Comparison of ENCODE assay signal across 1 cellular context in the genomic region with DNA sequence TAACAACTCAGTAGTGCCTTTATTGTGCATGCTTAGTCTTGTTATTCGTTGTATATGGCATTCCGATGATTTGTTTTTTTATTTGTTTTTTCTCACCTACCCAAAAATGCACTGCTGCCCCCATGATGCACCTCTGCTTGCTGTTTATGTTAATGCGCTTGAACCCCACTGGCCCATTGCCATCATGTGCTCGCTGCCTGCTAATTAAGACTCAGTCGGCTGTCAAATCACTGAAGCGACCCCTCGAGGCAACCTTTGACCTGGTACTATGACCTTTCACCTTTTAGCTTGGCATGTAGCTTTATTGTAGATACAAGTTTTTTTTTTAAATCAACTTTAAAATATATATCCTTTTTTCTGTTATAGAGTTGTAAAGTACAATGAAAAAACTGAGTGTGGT.
TF ChIP-seq lines count a peak whose summit lies in the region.

No MANE protein-coding gene starts in this region.

TF ChIP-seq in GM12878, 131 proteins besides CTCF, POLR2A, EP300 and RAD21:
- TF ChIP-seq REST (IDR thresholded peaks at IDR 0.05; ENCODE audit: low read depth, low read length) (no peak), SPI1 (IDR thresholded peaks at IDR 0.05; ENCODE audit: borderline replicate concordance, insufficient read depth, low read depth, low read length) (no peak), LARP7 (IDR thresholded peaks at IDR 0.05) (no peak), RBBP5 (conservative IDR thresholded peaks at IDR 0.05) (no peak), E4F1 (IDR thresholded peaks at IDR 0.05; ENCODE audit: borderline replicate concordance, partially characterized antibody) (no peak), SREBF1 (IDR thresholded peaks at IDR 0.05; ENCODE audit: low read length) (no peak), MXI1 (IDR thresholded peaks at IDR 0.05; ENCODE audit: low read depth, low read length) (no peak), CHD4 (IDR thresholded peaks at IDR 0.05) (no peak), USF2 (IDR thresholded peaks at IDR 0.05; ENCODE audit: borderline replicate concordance, low read depth, low read length) (no peak), SUZ12 (IDR thresholded peaks at IDR 0.05; ENCODE audit: unreplicated experiment) (no peak), FOXK2 (IDR thresholded peaks at IDR 0.05) (no peak), NFIC (IDR thresholded peaks at IDR 0.05; ENCODE audit: low read depth, low read length) (no peak), EZH2 (IDR thresholded peaks at IDR 0.05; ENCODE audit: borderline replicate concordance, control insufficient read depth, low read depth, low read length) (no peak), NR2C2 (IDR thresholded peaks at IDR 0.05; ENCODE audit: borderline replicate concordance, control insufficient read depth, insufficient read length, low read depth) (peak; percentile 43), NR2F1 (conservative IDR thresholded peaks at IDR 0.05) (peak; percentile 48; the same call in 1 of the 2 replicates), HDGF (IDR thresholded peaks at IDR 0.05) (no peak), HCFC1 (IDR thresholded peaks at IDR 0.05; ENCODE audit: low read length) (no peak), PAX8 (IDR thresholded peaks at IDR 0.05) (no peak), SUPT20H (IDR thresholded peaks at IDR 0.05; ENCODE audit: borderline replicate concordance, control insufficient read depth, low read depth, low read length) (no peak), NR2C1 (IDR thresholded peaks at IDR 0.05) (peak; percentile 75), SIN3A (IDR thresholded peaks at IDR 0.05; ENCODE audit: low read depth, low read length) (no peak)
- TF ChIP-seq, protein P1, sequence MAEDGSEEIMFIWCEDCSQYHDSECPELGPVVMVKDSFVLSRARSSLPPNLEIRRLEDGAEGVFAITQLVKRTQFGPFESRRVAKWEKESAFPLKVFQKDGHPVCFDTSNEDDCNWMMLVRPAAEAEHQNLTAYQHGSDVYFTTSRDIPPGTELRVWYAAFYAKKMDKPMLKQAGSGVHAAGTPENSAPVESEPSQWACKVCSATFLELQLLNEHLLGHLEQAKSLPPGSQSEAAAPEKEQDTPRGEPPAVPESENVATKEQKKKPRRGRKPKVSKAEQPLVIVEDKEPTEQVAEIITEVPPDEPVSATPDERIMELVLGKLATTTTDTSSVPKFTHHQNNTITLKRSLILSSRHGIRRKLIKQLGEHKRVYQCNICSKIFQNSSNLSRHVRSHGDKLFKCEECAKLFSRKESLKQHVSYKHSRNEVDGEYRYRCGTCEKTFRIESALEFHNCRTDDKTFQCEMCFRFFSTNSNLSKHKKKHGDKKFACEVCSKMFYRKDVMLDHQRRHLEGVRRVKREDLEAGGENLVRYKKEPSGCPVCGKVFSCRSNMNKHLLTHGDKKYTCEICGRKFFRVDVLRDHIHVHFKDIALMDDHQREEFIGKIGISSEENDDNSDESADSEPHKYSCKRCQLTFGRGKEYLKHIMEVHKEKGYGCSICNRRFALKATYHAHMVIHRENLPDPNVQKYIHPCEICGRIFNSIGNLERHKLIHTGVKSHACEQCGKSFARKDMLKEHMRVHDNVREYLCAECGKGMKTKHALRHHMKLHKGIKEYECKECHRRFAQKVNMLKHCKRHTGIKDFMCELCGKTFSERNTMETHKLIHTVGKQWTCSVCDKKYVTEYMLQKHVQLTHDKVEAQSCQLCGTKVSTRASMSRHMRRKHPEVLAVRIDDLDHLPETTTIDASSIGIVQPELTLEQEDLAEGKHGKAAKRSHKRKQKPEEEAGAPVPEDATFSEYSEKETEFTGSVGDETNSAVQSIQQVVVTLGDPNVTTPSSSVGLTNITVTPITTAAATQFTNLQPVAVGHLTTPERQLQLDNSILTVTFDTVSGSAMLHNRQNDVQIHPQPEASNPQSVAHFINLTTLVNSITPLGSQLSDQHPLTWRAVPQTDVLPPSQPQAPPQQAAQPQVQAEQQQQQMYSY (CRISPR knock-in tag; IDR thresholded peaks at IDR 0.05) = no peak
